8 cellular contexts compared by ENCODE assay signal in the genomic region with DNA sequence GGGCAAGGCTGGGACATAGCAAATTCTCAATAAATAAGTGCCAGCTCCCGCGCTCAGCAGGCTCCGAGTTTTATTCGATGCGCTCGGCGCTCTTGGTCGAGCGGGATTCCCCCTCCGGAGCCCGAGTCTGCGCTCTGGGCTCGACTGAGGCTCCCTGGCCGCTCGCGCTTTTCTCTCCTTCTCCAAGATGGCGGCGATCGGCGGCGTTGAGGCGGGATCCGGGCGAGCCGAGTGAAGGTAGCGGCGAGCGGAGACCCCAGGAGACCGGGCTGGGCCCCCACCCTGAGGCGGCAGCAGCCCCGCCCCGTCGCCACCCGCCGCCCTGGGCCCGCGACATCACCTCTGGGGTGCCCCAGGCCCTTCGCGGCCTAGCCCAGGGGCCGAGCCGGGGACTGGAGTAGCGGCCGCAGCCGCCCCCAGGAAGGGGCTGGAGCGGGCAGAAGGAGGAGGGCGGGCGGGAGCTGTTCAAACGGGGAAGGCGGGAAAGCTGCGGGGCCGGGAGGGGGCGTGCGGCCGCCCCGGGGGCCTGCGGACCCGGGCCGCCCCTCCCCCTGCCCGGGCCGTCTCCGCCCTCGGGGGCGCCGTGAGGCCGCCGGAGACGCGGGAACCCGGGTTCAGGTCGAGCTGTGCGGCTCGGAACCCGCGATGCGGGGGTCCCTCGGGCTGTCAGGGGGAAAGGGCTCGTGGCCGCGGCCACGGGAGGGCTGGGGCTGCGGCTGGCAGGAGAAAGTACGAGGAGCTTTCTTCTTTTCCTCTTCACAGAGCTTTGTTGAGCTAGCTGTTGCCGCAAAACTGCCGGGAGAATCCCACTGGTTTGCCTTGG.
A peak's percentile ranks its signal among the peaks of the same experiment; 100 is the strongest.
DNase-seq lines count a peak whose midpoint lies in the region; ATAC-seq, FAIRE-seq and TF ChIP-seq lines count a peak whose summit lies in the region.

A gene with protein sequence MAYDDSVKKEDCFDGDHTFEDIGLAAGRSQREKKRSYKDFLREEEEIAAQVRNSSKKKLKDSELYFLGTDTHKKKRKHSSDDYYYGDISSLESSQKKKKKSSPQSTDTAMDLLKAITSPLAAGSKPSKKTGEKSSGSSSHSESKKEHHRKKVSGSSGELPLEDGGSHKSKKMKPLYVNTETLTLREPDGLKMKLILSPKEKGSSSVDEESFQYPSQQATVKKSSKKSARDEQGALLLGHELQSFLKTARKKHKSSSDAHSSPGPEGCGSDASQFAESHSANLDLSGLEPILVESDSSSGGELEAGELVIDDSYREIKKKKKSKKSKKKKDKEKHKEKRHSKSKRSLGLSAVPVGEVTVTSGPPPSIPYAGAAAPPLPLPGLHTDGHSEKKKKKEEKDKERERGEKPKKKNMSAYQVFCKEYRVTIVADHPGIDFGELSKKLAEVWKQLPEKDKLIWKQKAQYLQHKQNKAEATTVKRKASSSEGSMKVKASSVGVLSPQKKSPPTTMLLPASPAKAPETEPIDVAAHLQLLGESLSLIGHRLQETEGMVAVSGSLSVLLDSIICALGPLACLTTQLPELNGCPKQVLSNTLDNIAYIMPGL (plus strand): TSS at position 173 of the 823 bp plus-strand sequence. CDS start 4,898 bp downstream, outside the sequence.

- peaks cover 11% of the 10 kb centered on the region for H3K36me3 Mint-ChIP-seq in central memory CD8-positive, alpha-beta T cell (ENCODE audit: insufficient read depth)

- peak; percentile 24 for FAIRE-seq in islet of Langerhans (lab: Jason Lieb, UNC)

- H3K4me1 Mint-ChIP-seq in central memory CD8-positive, alpha-beta T cell = peaks cover 26% of the 10 kb centered on the region

- H3K27me3 Mint-ChIP-seq in central memory CD8-positive, alpha-beta T cell = no peaks in the 10 kb centered on the region

- TF ChIP-seq CTCF in AG09319 (IDR thresholded peaks at IDR 0.05; ENCODE audit: low read depth, low read length) = no peak

- ATAC-seq in GM18907 (IDR thresholded peaks at IDR 0.05; ENCODE audit: unreplicated experiment) (peak; percentile 89), HG03139 (IDR thresholded peaks at IDR 0.05; ENCODE audit: unreplicated experiment) (peak; percentile 83)
- peak; percentile 88 to 92 for ATAC-seq in activated CD4-positive, CD25-positive, alpha-beta regulatory T cell treated with anti-CD3 and anti-CD28 coated beads, Interleukin-2, amount 50 U/mL, for 24 hours
- peak; percentile 95 for ATAC-seq in central memory CD8-positive, alpha-beta T cell (replicated peaks; ENCODE audit: extremely low read depth, poor library complexity, severe bottlenecking)

- H3K4me3 Mint-ChIP-seq in central memory CD8-positive, alpha-beta T cell = peak within 1 kb of the TSS; percentile 84

- no peaks in the 10 kb centered on the region for H3K9me3 Mint-ChIP-seq in central memory CD8-positive, alpha-beta T cell

- peak within 1 kb of the TSS; percentile 87 for H3K27ac Mint-ChIP-seq in central memory CD8-positive, alpha-beta T cell (ENCODE audit: low read depth)

- DNase-seq in AG09319 (ENCODE audit: extremely low read depth, low read depth) = peak; percentile 64
- peak; percentile 50 for DNase-seq in NCI-H345 treated with DMSO at 0.1 percent for 48 hours (lab: John Stamatoyannopoulos, UW; ENCODE audit: unreplicated experiment)
- DNase-seq in central memory CD8-positive, alpha-beta T cell (ENCODE audit: low spot score in 2 of 2) = peak; percentile 74 to 78
- peak; percentile 77 to 80 for DNase-seq in stimulated activated CD4-positive, alpha-beta T cell treated with anti-CD3 and anti-CD28 coated beads, Interleukin-12 subunit alpha, Interleukin-12 subunit beta, amount 100 ng/mL, for 24 hours (ENCODE audit: low read depth in 2 of 2)

Comparison
In these comparisons a context has a peak if more than half of its experiments do, and no peak if none do; other contexts are left out.
1. Peak in every context shown above with its lines: DNase-seq and ATAC-seq.